21 cellular contexts compared by ENCODE assay signal in the genomic region with DNA sequence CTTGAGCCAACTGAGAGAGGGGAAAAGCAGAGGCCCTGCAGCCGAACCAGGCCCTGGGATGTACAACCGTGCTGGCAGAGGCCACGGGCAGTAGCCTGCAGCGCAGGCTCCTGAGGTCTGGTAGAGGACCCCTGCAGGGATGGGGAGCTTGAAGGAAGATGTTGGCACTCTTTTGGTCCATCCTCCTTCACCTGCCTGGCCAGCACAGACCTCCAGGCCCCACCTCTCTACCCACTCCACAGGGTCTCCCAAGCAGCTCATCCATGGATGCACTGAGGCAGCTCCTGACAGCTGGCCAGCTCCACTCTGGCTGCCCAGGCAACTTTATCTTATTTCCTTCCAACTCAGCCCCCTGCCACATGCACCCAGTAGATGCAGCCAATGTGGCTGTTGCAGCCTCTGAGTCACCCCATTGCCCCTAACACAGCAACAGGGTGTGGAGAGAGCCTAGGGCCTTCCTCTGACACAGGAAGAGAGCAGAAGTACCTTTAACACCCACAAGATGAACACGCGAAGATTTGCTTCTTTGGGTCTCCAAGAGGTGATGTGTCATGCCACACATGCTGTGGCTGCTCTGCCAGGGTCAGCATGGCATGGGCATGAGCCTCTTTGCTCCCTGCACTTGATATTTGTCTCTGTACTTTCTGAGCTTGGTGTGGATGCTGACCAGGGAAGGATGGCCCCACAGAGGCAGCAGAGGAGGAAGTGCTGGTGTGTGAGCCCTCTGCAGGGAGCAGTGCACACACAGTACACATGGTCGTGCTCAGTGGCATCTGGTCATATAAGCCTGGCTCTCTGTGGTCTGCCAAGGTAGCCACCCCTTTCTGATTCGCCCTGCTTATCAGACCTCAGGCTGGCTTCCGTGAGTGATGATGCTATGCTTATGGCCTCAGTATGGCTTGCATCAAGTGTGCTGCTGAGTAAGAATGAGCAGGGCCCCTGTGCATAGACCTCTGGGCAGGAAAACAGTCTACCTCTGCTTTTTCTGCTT.
DNase-seq lines count a peak whose midpoint lies in the region; ATAC-seq and TF ChIP-seq lines count a peak whose summit lies in the region.
"Had no signal": no experiment of that assay in that cellular context is flagged by ENCODE, and none has a peak within 500 bp of the region (broad histone marks: within the 10 kb centered on the region; RNA-seq: fewer than 3 reads in every experiment).

No MANE protein-coding gene starts in this region.

- peaks cover 38% of the 10 kb centered on the region for H3K4me1 Mint-ChIP-seq in central memory CD8-positive, alpha-beta T cell
- H3K4me1 Mint-ChIP-seq: CD14-positive monocyte had no signal

- no peaks in the 10 kb centered on the region for H3K9me3 Mint-ChIP-seq in central memory CD8-positive, alpha-beta T cell
- H3K9me3 Mint-ChIP-seq: activated naive CD4-positive, alpha-beta T cell treated with anti-CD3 and anti-CD28 coated beads for 36 hours; brain; type B pancreatic cell had no signal

- no peak overlapping the region for H2AFZ ChIP-seq in osteoblast (ENCODE audit: low read length)

- H3K27ac ChIP-seq in HEK293 (ENCODE audit: extremely low read depth, low read depth, low read length) (no peak overlapping the region), osteoblast (ENCODE audit: low read depth, low read length) (no peak overlapping the region)
- H3K27ac ChIP-seq: sigmoid colon had no signal

- ATAC-seq in central memory CD8-positive, alpha-beta T cell (replicated peaks; ENCODE audit: extremely low read depth, poor library complexity, severe bottlenecking): peak; percentile 99

- no peaks in the 10 kb centered on the region for H4K20me1 ChIP-seq in osteoblast (ENCODE audit: insufficient read depth, low read length)

- H3K27ac Mint-ChIP-seq in central memory CD8-positive, alpha-beta T cell (ENCODE audit: low read depth): peak overlapping the region; percentile 88
- H3K27ac Mint-ChIP-seq: activated naive CD4-positive, alpha-beta T cell treated with anti-CD3 and anti-CD28 coated beads for 36 hours; brain; CD14-positive monocyte; type B pancreatic cell had no signal

- POLR2A ChIA-PET in HEK293 (lab: Yijun Ruan, JAX): no interaction called here

- H3K4me3 Mint-ChIP-seq in central memory CD8-positive, alpha-beta T cell: peak overlapping the region; percentile 42
- H3K4me3 Mint-ChIP-seq: activated naive CD4-positive, alpha-beta T cell treated with anti-CD3 and anti-CD28 coated beads for 36 hours; brain; CD14-positive monocyte; type B pancreatic cell had no signal

- H3K4me3 ChIP-seq in HEK293 (ENCODE audit: low read depth, low read length): no peak overlapping the region
- H3K4me3 ChIP-seq in osteoblast (ENCODE audit: insufficient read depth, low read length): no peak overlapping the region
- H3K4me3 ChIP-seq: sigmoid colon had no signal

- no peak for TF ChIP-seq CTCF in HEK293 (tag by site-specific recombination; IDR thresholded peaks at IDR 0.05)
- no peak for TF ChIP-seq CTCF in osteoblast (IDR thresholded peaks at IDR 0.05; ENCODE audit: extremely low read depth, low read depth, low read length)

- H3K9me3 ChIP-seq in HEK293 (ENCODE audit: control insufficient read depth, insufficient read depth, low read depth, low read length): no peaks in the 10 kb centered on the region
- H3K9me3 ChIP-seq in osteoblast (ENCODE audit: low read depth, low read length): no peaks in the 10 kb centered on the region
- H3K9me3 ChIP-seq: sigmoid colon had no signal

- H3K36me3 ChIP-seq in HEK293 (ENCODE audit: control insufficient read depth in 2 of 2, insufficient read depth in 1 of 2, low read length in 2 of 2) (no peaks in the 10 kb centered on the region), osteoblast (ENCODE audit: insufficient read depth, low read length) (no peaks in the 10 kb centered on the region)
- H3K36me3 ChIP-seq: sigmoid colon had no signal

- peak; percentile 89 for DNase-seq in NK-92 treated with Interleukin-12 subunit alpha and Interleukin-12 subunit beta, amount 100 ng/mL, for 24 hours (lab: John Stamatoyannopoulos, UW)
- DNase-seq in NK-92 (lab: John Stamatoyannopoulos, UW; ENCODE audit: unreplicated experiment) (no peak), osteoblast (ENCODE audit: insufficient read length, low spot score, missing footprints) (peak; percentile 56), NCI-H748 treated with DMSO at 0.1 percent for 48 hours (lab: John Stamatoyannopoulos, UW) (no peak), NCI-H2107 treated with DMSO at 0.1 percent for 48 hours (lab: John Stamatoyannopoulos, UW; ENCODE audit: unreplicated experiment) (no peak), SW 1271 (lab: John Stamatoyannopoulos, UW) (no peak)
- DNase-seq in central memory CD8-positive, alpha-beta T cell (ENCODE audit: low spot score in 2 of 2): peak in 1 of 2 donors; percentile 44
- DNase-seq: 8988T; activated naive CD4-positive, alpha-beta T cell treated with anti-CD3 and anti-CD28 coated beads for 36 hours; effector CD4-positive, alpha-beta T cell; hippocampal formation; IMR-90; NCI-H2081; NCI-H526 treated with DMSO at 0.1 percent for 48 hours; nucleus accumbens; sigmoid colon; stimulated activated CD4-positive, alpha-beta T cell treated with anti-CD3 and anti-CD28 coated beads, Interleukin-4, amount 100 ng/mL, for 1 hour had no signal

- H3K27me3 ChIP-seq in osteoblast (ENCODE audit: insufficient read depth, low read length): peaks cover 41% of the 10 kb centered on the region
- H3K27me3 ChIP-seq: sigmoid colon had no signal

- H3K79me2 ChIP-seq in osteoblast (ENCODE audit: insufficient read depth, low read length): no peaks in the 10 kb centered on the region

- peaks cover 3% of the 10 kb centered on the region for H3K27me3 Mint-ChIP-seq in central memory CD8-positive, alpha-beta T cell

- H3K4me1 ChIP-seq in HEK293 (ENCODE audit: control insufficient read depth, insufficient read depth, low read length): no peaks in the 10 kb centered on the region
- H3K4me1 ChIP-seq in osteoblast (ENCODE audit: insufficient read depth, low read length): no peaks in the 10 kb centered on the region

- no peak overlapping the region for H3K4me2 ChIP-seq in osteoblast (ENCODE audit: insufficient read depth, low read length)

- CTCF ChIA-PET in HEK293 (lab: Yijun Ruan, JAX): interaction anchor here (0.6 to 3.8 kb wide), 4 partner anchors 32 to 551 kb away, joined by 3 to 27 read pairs (median 5); no protein-coding TSS in a partner anchor

- H3K36me3 Mint-ChIP-seq in central memory CD8-positive, alpha-beta T cell (ENCODE audit: insufficient read depth): peaks cover 2% of the 10 kb centered on the region
- H3K36me3 Mint-ChIP-seq: brain, CD14-positive monocyte, type B pancreatic cell had no signal

TF ChIP-seq in HEK293, 187 proteins besides CTCF, POLR2A, EP300 and RAD21:
- TF ChIP-seq SCRT2 (tag by site-specific recombination; IDR thresholded peaks at IDR 0.05) (peak; percentile 31; the same call in 1 of the 2 replicates), IKZF3 (tag by site-specific recombination; IDR thresholded peaks at IDR 0.05) (no peak), ZNF394 (tag by site-specific recombination; IDR thresholded peaks at IDR 0.05; ENCODE audit: borderline replicate concordance) (no peak), ZNF2 (tag by site-specific recombination; IDR thresholded peaks at IDR 0.05) (no peak)

Comparison
In these comparisons a context has a peak if more than half of its experiments do, and no peak if none do; other contexts are left out.
1. DNase-seq: peak in NK-92 treated with Interleukin-12 subunit alpha and Interleukin-12 subunit beta, amount 100 ng/mL, for 24 hours (single experiment) and osteoblast (single experiment); none in NK-92 (single experiment), NCI-H748 treated with DMSO at 0.1 percent for 48 hours (single experiment), NCI-H2107 treated with DMSO at 0.1 percent for 48 hours (single experiment) and SW 1271 (0 of 2).